In genomic region chr5:135005076-135005475, GRCh38 we compare ENCODE assay signal across 1 cellular context.
TF ChIP-seq lines count a peak whose summit lies in the region.

No MANE protein-coding gene starts in this region.

TF ChIP-seq in SK-N-SH, 30 proteins besides CTCF, POLR2A, EP300 and RAD21 (continued from another document):
- no peak for TF ChIP-seq REST (IDR thresholded peaks at IDR 0.05; ENCODE audit: low read depth, low read length)
